ENCODE assay signal across 8 cellular contexts in genomic region chr7:46590918-46591905, GRCh38.
DNase-seq lines count a peak whose midpoint lies in the region; ATAC-seq and TF ChIP-seq lines count a peak whose summit lies in the region.
"Not testable (repeated sequence)": the region's sequence is repeated elsewhere in the genome, so short reads cannot be mapped to it uniquely, and the experiment has no call there.

No MANE protein-coding gene starts in this region.

- peak overlapping the region; percentile 74 for H3K27ac ChIP-seq in PC-3 (ENCODE audit: low read length)
- H3K27ac ChIP-seq in fibroblast of lung (ENCODE audit: insufficient read depth, low read length), result not testable (repeated sequence)

- H3K9me2 ChIP-seq in PC-3 (replicated peaks; ENCODE audit: low read length), result not testable (repeated sequence)

- H3K36me3 ChIP-seq in PC-3 (ENCODE audit: low read depth, low read length); fibroblast of lung (ENCODE audit: control insufficient read depth, insufficient read depth, low read length): not testable (repeated sequence)

- not testable (repeated sequence) for H4K20me1 ChIP-seq in PC-3 (ENCODE audit: low read length); fibroblast of lung (ENCODE audit: control insufficient read depth, extremely low read depth, insufficient read depth, low read length)

- H2AFZ ChIP-seq in PC-3 (ENCODE audit: low read length), result peak overlapping the region; percentile 59
- not testable (repeated sequence) for H2AFZ ChIP-seq in fibroblast of lung (ENCODE audit: low read length)

- peak overlapping the region; percentile 80 for H3K4me2 ChIP-seq in PC-3 (ENCODE audit: low read length)
- not testable (repeated sequence) for H3K4me2 ChIP-seq in fibroblast of lung (ENCODE audit: extremely low read depth, insufficient read depth, low read length)

- POLR2A ChIA-PET in PC-3 (lab: Charles Lee; ENCODE audit: unreplicated experiment), result interaction anchor here (0.6 kb wide), 1 partner anchor 693 kb away, joined by 8 read pairs; no protein-coding TSS in a partner anchor

- not testable (repeated sequence) for H3K27me3 ChIP-seq in PC-3 (ENCODE audit: low read length); fibroblast of lung (ENCODE audit: control insufficient read depth, insufficient read depth, low read length)

- H3F3A ChIP-seq in PC-3 (ENCODE audit: low read length, unreplicated experiment), result not testable (repeated sequence)

- intact Hi-C loops in PC-3 (cut with micrococcal nuclease), result loop anchor here (2.0 kb wide), 2 partner anchors 46 to 104 kb away; no protein-coding TSS in a partner anchor
- intact Hi-C loops in left colon (cut with DNase I, micrococcal nuclease), result not testable (repeated sequence)

- not testable (repeated sequence) for H3K4me3 ChIP-seq in LNCaP clone FGC (ENCODE audit: low read depth, low read length); fibroblast of lung (replicated peaks in 1 of 4; ENCODE audit: control extremely low read depth in 1 of 4, insufficient read depth in 1 of 4, low read depth in 3 of 4, low read length in 4 of 4)
- H3K4me3 ChIP-seq in PC-3 (ENCODE audit: low read length), result peak overlapping the region; percentile 43; the same call in 1 of the 2 replicates

- H3K4me1 ChIP-seq in PC-3 (ENCODE audit: insufficient read depth, low read length), result peaks cover 15% of the 10 kb centered on the region
- H3K4me1 ChIP-seq in fibroblast of lung (ENCODE audit: control insufficient read depth, extremely low read depth, insufficient read depth, low read length), result not testable (repeated sequence)

- peak; percentile 81 for DNase-seq in COLO668 (lab: John Stamatoyannopoulos, UW; ENCODE audit: unreplicated experiment)
- DNase-seq in ELF-1 (ENCODE audit: low read depth, low spot score), result peak; percentile 53
- peak; percentile 22 for DNase-seq in LNCaP clone FGC (ENCODE audit: low read depth)
- DNase-seq in PC-3, result peak; percentile 83
- peak; percentile 84 for DNase-seq in SW480 (ENCODE audit: low spot score)
- DNase-seq in fibroblast of lung (ENCODE audit: low read depth in 2 of 2), result peak; percentile 28 to 33
- DNase-seq in left colon, result peak; percentile 69 to 75
- DNase-seq in renal cortical epithelial cell (ENCODE audit: low read depth), result peak; percentile 81

- not testable (repeated sequence) for H3K9me3 ChIP-seq in PC-3 (ENCODE audit: low read length); fibroblast of lung (ENCODE audit: control insufficient read depth, insufficient read depth, low read depth, low read length)

- ATAC-seq in PC-3, result peak; percentile 96
- ATAC-seq in left colon, result peak; percentile 97

- CTCF ChIA-PET in PC-3 (lab: Charles Lee), result interaction anchor here (0.6 kb wide), 1 partner anchor 514 kb away, joined by 4 read pairs; no protein-coding TSS in a partner anchor

- BruUV-seq in PC-3 (replicated peaks; lab: Mats Ljungman, UMichigan), result not testable (repeated sequence)

- TF ChIP-seq CTCF in LNCaP clone FGC (IDR thresholded peaks at IDR 0.05; ENCODE audit: control insufficient read depth, extremely low read depth, insufficient read depth), result peak; percentile 24; the same call in 1 of the 2 replicates
- not testable (repeated sequence) for TF ChIP-seq CTCF in PC-3 (conservative IDR thresholded peaks at IDR 0.05; ENCODE audit: low read depth, low read length); fibroblast of lung (conservative IDR thresholded peaks at IDR 0.05 in 1 of 2, IDR thresholded peaks at IDR 0.05 in 1 of 2; ENCODE audit: low read depth in 1 of 2, low read length in 2 of 2)

- H3K9ac ChIP-seq in PC-3 (ENCODE audit: low read length); fibroblast of lung (ENCODE audit: insufficient read depth, low read length): not testable (repeated sequence)

- H3K79me2 ChIP-seq in PC-3 (ENCODE audit: low read length); fibroblast of lung (ENCODE audit: control insufficient read depth, insufficient read depth, low read length): not testable (repeated sequence)

Comparison
In these comparisons a context has a peak if more than half of its experiments do, and no peak if none do; other contexts are left out.
1. DNase-seq: peak in every context shown above with its lines; median percentile 84 in SW480; 83 in PC-3; 81 in COLO668; 81 in renal cortical epithelial cell; 72 in left colon; 53 in ELF-1; 30 in fibroblast of lung; 22 in LNCaP clone FGC.